In genomic region chr21:26739189-26739588, GRCh38 we compare ENCODE assay signal across 21 cellular contexts.
A peak's percentile ranks its signal among the peaks of the same experiment; 100 is the strongest.
DNase-seq lines count a peak whose midpoint lies in the region; ATAC-seq and TF ChIP-seq lines count a peak whose summit lies in the region.
"Had no signal": no experiment of that assay in that cellular context is flagged by ENCODE, and none has a peak within 500 bp of the region (broad histone marks: within the 10 kb centered on the region; RNA-seq: fewer than 3 reads in every experiment).

No MANE protein-coding gene starts in this region.

- TF ChIP-seq CTCF in astrocyte of the spinal cord (IDR thresholded peaks at IDR 0.05; ENCODE audit: low read depth, low read length) = no peak
- TF ChIP-seq CTCF in hepatocyte (IDR thresholded peaks at IDR 0.05; ENCODE audit: poor library complexity) = no peak

- no peaks in the 10 kb centered on the region for H3K27me3 ChIP-seq in hepatocyte
- H3K27me3 ChIP-seq: ascending aorta, foreskin keratinocyte had no signal

- no peaks in the 10 kb centered on the region for H3K9me2 ChIP-seq in hepatocyte (replicated peaks; ENCODE audit: insufficient read depth)

- no peaks in the 10 kb centered on the region for H3K4me1 ChIP-seq in hepatocyte (ENCODE audit: insufficient read depth)
- H3K4me1 ChIP-seq: ascending aorta, foreskin keratinocyte had no signal

- H3K79me2 ChIP-seq in hepatocyte = no peaks in the 10 kb centered on the region

- H3K36me3 ChIP-seq in hepatocyte (replicated peaks; ENCODE audit: insufficient read depth, low read depth) = no peaks in the 10 kb centered on the region
- H3K36me3 ChIP-seq: ascending aorta had no signal

- no peaks in the 10 kb centered on the region for H3K9me3 ChIP-seq in hepatocyte (ENCODE audit: low read depth)
- H3K9me3 ChIP-seq: ascending aorta had no signal

- H4K20me1 ChIP-seq in hepatocyte (ENCODE audit: insufficient read depth, poor library complexity, severe bottlenecking) = no peaks in the 10 kb centered on the region

- in situ Hi-C loops in astrocyte of the spinal cord (cut with HindIII; ENCODE audit: low sequenced_read_pairs) (no loop called here), G401 (cut with HindIII; ENCODE audit: low sequenced_read_pairs) (no loop called here)

- ATAC-seq in HG03280 (IDR thresholded peaks at IDR 0.05; ENCODE audit: unreplicated experiment) = no peak
- no peak for ATAC-seq in stimulated activated naive CD8-positive, alpha-beta T cell treated with anti-CD3 and anti-CD28 coated beads, Interleukin-15, Interleukin-2, amounts not matched to agents 100 U/mL and 50 U/mL, for 24 hours
- ATAC-seq: activated T-cell treated with anti-CD3 and anti-CD28 coated beads, Interleukin-2, amount 50 U/mL, for 72 hours; foreskin keratinocyte had no signal

- peak; percentile 21 for DNase-seq in HCEC 1CT
- DNase-seq in astrocyte of the spinal cord (ENCODE audit: low read depth, low spot score) = peak; percentile 12
- peak; percentile 35 for DNase-seq in hepatocyte (ENCODE audit: low spot score)
- DNase-seq in skeletal muscle cell (ENCODE audit: low read depth) = peak; percentile 42
- DNase-seq in G401 (ENCODE audit: low spot score) = no peak
- no peak for DNase-seq in stimulated activated naive CD8-positive, alpha-beta T cell treated with anti-CD3 and anti-CD28 coated beads, Interleukin-15, Interleukin-2, amounts not matched to agents 100 U/mL and 50 U/mL, for 24 hours
- DNase-seq: activated CD4-positive, CD25-positive, alpha-beta regulatory T cell treated with anti-CD3 and anti-CD28 coated beads, Interleukin-2, amount 50 U/mL, for 72 hours; activated CD8-positive, alpha-beta memory T cell treated with anti-CD3 and anti-CD28 coated beads for 24 hours; activated naive CD4-positive, alpha-beta T cell treated with anti-CD3 and anti-CD28 coated beads, Interleukin-2, amount 10 ng/mL, durations not matched to agents 7 days and 5 days; activated T-cell treated with anti-CD3 and anti-CD28 coated beads, Interleukin-2, amount 50 U/mL, for 72 hours; Calu3; foreskin keratinocyte; MM.1S; NCI-H1436 treated with DMSO at 0.1 percent for 48 hours; NCI-H2171; NCI-H526; nephron progenitor cell; RPMI8226; SW 1271 had no signal

- H3K27ac ChIP-seq in hepatocyte = peak overlapping the region; percentile 7
- H3K27ac ChIP-seq: ascending aorta, foreskin keratinocyte had no signal

- H3K4me2 ChIP-seq in hepatocyte = no peak overlapping the region

- 44% methylated on average over 1 of the region's 1 CpG for WGBS in hepatocyte (ENCODE audit: low lambda C conversion rate, missing lambda C conversion rate)

- H2AFZ ChIP-seq in hepatocyte = no peak overlapping the region

- H3K4me3 ChIP-seq in astrocyte of the spinal cord (ENCODE audit: low read depth, low read length) (no peak overlapping the region), hepatocyte (no peak overlapping the region), skeletal muscle cell (ENCODE audit: low read depth, low read length) (no peak overlapping the region)
- H3K4me3 ChIP-seq: ascending aorta had no signal

Comparison
In these comparisons a context has a peak if more than half of its experiments do, and no peak if none do; other contexts are left out.
1. DNase-seq: peak in HCEC 1CT (single experiment), astrocyte of the spinal cord (single experiment), hepatocyte (single experiment) and skeletal muscle cell (single experiment); none in G401 (single experiment) and stimulated activated naive CD8-positive, alpha-beta T cell treated with anti-CD3 and anti-CD28 coated beads, Interleukin-15, Interleukin-2, amounts not matched to agents 100 U/mL and 50 U/mL, for 24 hours (single experiment).